Comparison of ENCODE assay signal across 6 cellular contexts in genomic region chr12:101235686-101236085, GRCh38.
"Had no signal": no experiment of that assay in that cellular context is flagged by ENCODE, and none has a peak within 500 bp of the region (broad histone marks: within the 10 kb centered on the region; RNA-seq: fewer than 3 reads in every experiment).

No MANE protein-coding gene starts in this region.

- H3K4me3 ChIP-seq: GM23338, K562 had no signal

- DNase-seq: H9, HCEC 1CT, IMR-90, KG1 had no signal

- H2AFZ ChIP-seq: GM23338 had no signal

- H3K4me2 ChIP-seq: GM23338 had no signal
